Comparison of ENCODE assay signal across 8 cellular contexts in genomic region chr22:46250035-46250782, GRCh38. TPM values are rescaled to one million over a fixed set of nuclear protein-coding genes. Genes with fewer than 3 reads are reported as not detected.
DNase-seq lines count a peak whose midpoint lies in the region; ATAC-seq and TF ChIP-seq lines count a peak whose summit lies in the region.

A gene with protein sequence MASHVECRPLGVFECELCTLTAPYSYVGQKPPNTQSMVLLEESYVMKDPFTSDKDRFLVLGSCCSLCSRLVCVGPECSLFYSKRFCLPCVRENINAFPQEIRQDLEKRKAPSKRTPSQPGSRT (minus strand): TSS chr22:46250293. CDS start chr22:46248284, 2,009 bp downstream.

- peak within 1 kb of the TSS; percentile 89 for H3K4me3 ChIP-seq in OCI-LY3 (ENCODE audit: low read length)
- H3K4me3 ChIP-seq in epithelial cell of proximal tubule (ENCODE audit: low read depth, low read length) = peak within 1 kb of the TSS; percentile 89

- no peaks in the 10 kb centered on the region for H3K27me3 Mint-ChIP-seq in Calu3 (ENCODE audit: unreplicated experiment)

- H2AFZ ChIP-seq in OCI-LY3 (ENCODE audit: low read depth, low read length) = peak within 1 kb of the TSS; percentile 86

- H3K79me2 ChIP-seq in OCI-LY3 (ENCODE audit: low read length) = peaks cover 17% of the 10 kb centered on the region

- no peak for TF ChIP-seq CTCF in Calu3 (IDR thresholded peaks at IDR 0.05; ENCODE audit: unreplicated experiment)
- TF ChIP-seq CTCF in OCI-LY3 (IDR thresholded peaks at IDR 0.05; ENCODE audit: low read depth, low read length) = no peak
- TF ChIP-seq CTCF in epithelial cell of proximal tubule (conservative IDR thresholded peaks at IDR 0.05; ENCODE audit: low read depth, low read length) = no peak

- peak within 1 kb of the TSS; percentile 63 for H3K27ac ChIP-seq in OCI-LY3 (ENCODE audit: low read length)

- intact Hi-C loops in Calu3 (cut with micrococcal nuclease; ENCODE audit: unreplicated experiment) = loop anchor here (10.0 kb wide), 1 partner anchor 55 kb away; no protein-coding TSS in a partner anchor

- peak; percentile 48 for ATAC-seq in GM19468 (IDR thresholded peaks at IDR 0.05; ENCODE audit: extremely low read depth, unreplicated experiment)

- H3K4me1 ChIP-seq in OCI-LY3 (ENCODE audit: low read length) = peaks cover 12% of the 10 kb centered on the region

- H3K9me3 ChIP-seq in OCI-LY3 (ENCODE audit: insufficient read depth, low read length) = no peaks in the 10 kb centered on the region

- DNase-seq in Calu3 = peak; percentile 94
- peak; percentile 42 for DNase-seq in HS-5 (ENCODE audit: low read depth)
- DNase-seq in activated T-cell treated with anti-CD3 and anti-CD28 coated beads for 4 hours = peak; percentile 77
- no peak for DNase-seq in epithelial cell of proximal tubule (ENCODE audit: low read depth)
- DNase-seq in mucosa of gallbladder (ENCODE audit: low spot score) = peak; percentile 91
- peak; percentile 69 to 89 for DNase-seq in stimulated activated CD8-positive, alpha-beta memory T cell treated with anti-CD3 and anti-CD28 coated beads, Interleukin-4, amount 100 ng/mL, for 4 hours (ENCODE audit: low read depth in 2 of 2, low spot score in 1 of 2)

- H3K4me1 Mint-ChIP-seq in Calu3 (ENCODE audit: low read depth, unreplicated experiment) = peaks cover 11% of the 10 kb centered on the region

- H3K4me2 ChIP-seq in OCI-LY3 (ENCODE audit: low read length) = peak within 1 kb of the TSS; percentile 96

- H3K4me3 Mint-ChIP-seq in Calu3 (ENCODE audit: low read depth, unreplicated experiment) = peak within 1 kb of the TSS; percentile 99

- H3K27me3 ChIP-seq in OCI-LY3 (ENCODE audit: low read depth, low read length) = no peaks in the 10 kb centered on the region

- H3K9me3 Mint-ChIP-seq in Calu3 (ENCODE audit: low read depth, unreplicated experiment) = no peaks in the 10 kb centered on the region

- H3K36me3 Mint-ChIP-seq in Calu3 (ENCODE audit: insufficient read depth, unreplicated experiment) = peaks cover 40% of the 10 kb centered on the region

- H4K20me1 ChIP-seq in OCI-LY3 (ENCODE audit: insufficient read depth, low read length) = no peaks in the 10 kb centered on the region

- CTCF ChIA-PET in Calu3 (lab: Charles Lee) = interaction anchor here (0.6 kb wide), 1 partner anchor 18 kb away, joined by 4 read pairs; no protein-coding TSS in a partner anchor

- peaks cover 3% of the 10 kb centered on the region for H3K36me3 ChIP-seq in OCI-LY3 (replicated peaks; ENCODE audit: low read depth, low read length)

- no TSS peak for BruUV-seq in Calu3 (replicated peaks; lab: Mats Ljungman, UMichigan)

- H3K9ac ChIP-seq in OCI-LY3 (ENCODE audit: low read length) = peak within 1 kb of the TSS; percentile 86

- peak within 1 kb of the TSS; percentile 94 for H3K27ac Mint-ChIP-seq in Calu3 (ENCODE audit: unreplicated experiment)

RNA-seq across cellular contexts. Expression of the gene that starts here (rescaled TPM):
- total RNA-seq in Calu3 (2022) (10.5 and 11.0 TPM in 2 replicates), epithelial cell of proximal tubule (7.0 and 10.3 TPM in 2 replicates), mucosa of gallbladder (9.6 TPM)
